ENCODE assay signal across 7 cellular contexts in genomic region chr12:40446385-40446784, GRCh38.
A peak's percentile ranks its signal among the peaks of the same experiment; 100 is the strongest.
DNase-seq lines count a peak whose midpoint lies in the region; ATAC-seq, FAIRE-seq and TF ChIP-seq lines count a peak whose summit lies in the region.

No MANE protein-coding gene starts in this region.

- no peak overlapping the region for H3K27ac ChIP-seq in tibial nerve

- TF ChIP-seq CTCF in mesothelial cell of epicardium (IDR thresholded peaks at IDR 0.05; ENCODE audit: unreplicated experiment) = peak; percentile 37
- TF ChIP-seq CTCF in tibial nerve (IDR thresholded peaks at IDR 0.05) = peak in 2 of 5 experiments; percentile 15 to 41

- H3K9me3 Mint-ChIP-seq in mesothelial cell of epicardium = no peaks in the 10 kb centered on the region
- H3K9me3 Mint-ChIP-seq in activated CD4-positive, alpha-beta T cell treated with anti-CD3 and anti-CD28 coated beads, Interleukin-2, amount 10 ng/mL, durations not matched to agents 24 days and 14 days = no peaks in the 10 kb centered on the region

- no peaks in the 10 kb centered on the region for H3K27me3 ChIP-seq in tibial nerve

- TF ChIP-seq EP300 in tibial nerve (IDR thresholded peaks at IDR 0.05) = no peak

- no peaks in the 10 kb centered on the region for H3K27me3 Mint-ChIP-seq in mesothelial cell of epicardium (ENCODE audit: low read depth)
- no peaks in the 10 kb centered on the region for H3K27me3 Mint-ChIP-seq in activated CD4-positive, alpha-beta T cell treated with anti-CD3 and anti-CD28 coated beads, Interleukin-2, amount 10 ng/mL, durations not matched to agents 24 days and 14 days

- H3K36me3 Mint-ChIP-seq in mesothelial cell of epicardium = no peaks in the 10 kb centered on the region
- no peaks in the 10 kb centered on the region for H3K36me3 Mint-ChIP-seq in activated CD4-positive, alpha-beta T cell treated with anti-CD3 and anti-CD28 coated beads, Interleukin-2, amount 10 ng/mL, durations not matched to agents 24 days and 14 days (ENCODE audit: low read depth)

- no peak for TF ChIP-seq POLR2A in tibial nerve (IDR thresholded peaks at IDR 0.05)

- no peak overlapping the region for H3K4me3 Mint-ChIP-seq in mesothelial cell of epicardium
- H3K4me3 Mint-ChIP-seq in activated CD4-positive, alpha-beta T cell treated with anti-CD3 and anti-CD28 coated beads, Interleukin-2, amount 10 ng/mL, durations not matched to agents 24 days and 14 days = no peak overlapping the region

- DNase-seq in GM18507 (ENCODE audit: extremely low spot score, insufficient read length, low read depth) (no peak), SKM-1 (lab: John Stamatoyannopoulos, UW; ENCODE audit: unreplicated experiment) (peak; percentile 3), mesothelial cell of epicardium (ENCODE audit: low spot score in 2 of 2, unreplicated experiment in 2 of 2) (no peak), tibial nerve (ENCODE audit: low spot score in 2 of 2) (no peak)
- DNase-seq in activated CD4-positive, alpha-beta T cell treated with anti-CD3 and anti-CD28 coated beads, Interleukin-2, amount 10 ng/mL, durations not matched to agents 24 days and 14 days = no peak

- no peaks in the 10 kb centered on the region for H3K36me3 ChIP-seq in tibial nerve

- H3K9me3 ChIP-seq in tibial nerve = no peaks in the 10 kb centered on the region

- no peaks in the 10 kb centered on the region for H3K4me1 ChIP-seq in tibial nerve

- peak; percentile 70 for FAIRE-seq in GM18507 (lab: Jason Lieb, UNC)

- H3K4me1 Mint-ChIP-seq in mesothelial cell of epicardium = peaks cover 10% of the 10 kb centered on the region
- no peaks in the 10 kb centered on the region for H3K4me1 Mint-ChIP-seq in activated CD4-positive, alpha-beta T cell treated with anti-CD3 and anti-CD28 coated beads, Interleukin-2, amount 10 ng/mL, durations not matched to agents 24 days and 14 days

- H3K4me3 ChIP-seq in tibial nerve = no peak overlapping the region

- no peak overlapping the region for H3K27ac Mint-ChIP-seq in mesothelial cell of epicardium
- H3K27ac Mint-ChIP-seq in activated CD4-positive, alpha-beta T cell treated with anti-CD3 and anti-CD28 coated beads, Interleukin-2, amount 10 ng/mL, durations not matched to agents 24 days and 14 days = no peak overlapping the region

- ATAC-seq in HG03103 (IDR thresholded peaks at IDR 0.05; ENCODE audit: low read depth, unreplicated experiment) (peak; percentile 68), GM21367 (IDR thresholded peaks at IDR 0.05; ENCODE audit: unreplicated experiment) (no peak)

- intact Hi-C loops in activated CD4-positive, alpha-beta T cell treated with anti-CD3 and anti-CD28 coated beads, Interleukin-2, amount 10 ng/mL, durations not matched to agents 24 days and 14 days (cut with micrococcal nuclease) = no loop called here
